20 cellular contexts compared by ENCODE assay signal in the genomic region with DNA sequence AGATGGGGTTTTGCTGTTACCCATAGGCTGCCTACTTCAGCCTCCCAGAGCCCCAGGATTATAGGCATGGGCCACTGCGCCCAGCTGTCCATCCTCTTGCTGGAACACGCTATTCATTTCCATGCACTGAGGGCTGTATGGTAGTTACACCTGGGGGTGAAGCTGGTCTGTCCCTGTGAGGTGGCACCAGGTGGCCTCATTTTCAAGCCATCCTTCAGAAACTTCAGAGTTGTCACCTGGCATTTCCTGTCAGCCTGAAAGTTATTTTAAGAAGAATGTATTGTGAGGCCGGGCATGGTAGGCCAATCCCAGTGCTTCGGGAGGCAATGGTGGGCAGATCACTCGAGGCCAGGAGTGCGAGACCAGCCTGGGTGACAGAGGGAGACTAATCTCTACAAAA.
DNase-seq lines count a peak whose midpoint lies in the region; ATAC-seq, FAIRE-seq and TF ChIP-seq lines count a peak whose summit lies in the region.
"Had no signal": no experiment of that assay in that cellular context is flagged by ENCODE, and none has a peak within 500 bp of the region (broad histone marks: within the 10 kb centered on the region; RNA-seq: fewer than 3 reads in every experiment).

No MANE protein-coding gene starts in this region.

- no peaks in the 10 kb centered on the region for H3K9me3 ChIP-seq in CD4-positive, CD25-positive, alpha-beta regulatory T cell (ENCODE audit: control insufficient read depth in 2 of 2, low read length in 2 of 2)
- H3K9me3 ChIP-seq in CD8-positive, alpha-beta memory T cell (ENCODE audit: low read length), result no peaks in the 10 kb centered on the region
- H3K9me3 ChIP-seq in pancreas, result no peaks in the 10 kb centered on the region
- H3K9me3 ChIP-seq: testis had no signal

- intact Hi-C loops in pancreas (cut with DNase I), result no loop called here

- H3K9me3 Mint-ChIP-seq in CD4-positive, CD25-positive, alpha-beta regulatory T cell, result no peaks in the 10 kb centered on the region
- H3K9me3 Mint-ChIP-seq in CD8-positive, alpha-beta memory T cell, result no peaks in the 10 kb centered on the region
- no peaks in the 10 kb centered on the region for H3K9me3 Mint-ChIP-seq in activated T-helper 17 cell treated with anti-CD3 and anti-CD28 coated beads, Interleukin-2, amount 50 U/mL, for 72 hours
- no peaks in the 10 kb centered on the region for H3K9me3 Mint-ChIP-seq in natural killer cell treated with Interleukin-12 subunit alpha and Interleukin-12 subunit beta and Interleukin-15 and Interleukin-18, amount 100 ng/mL, for 72 hours
- no peaks in the 10 kb centered on the region for H3K9me3 Mint-ChIP-seq in T-cell

- H3K4me3 Mint-ChIP-seq in CD4-positive, CD25-positive, alpha-beta regulatory T cell, result no peak overlapping the region
- no peak overlapping the region for H3K4me3 Mint-ChIP-seq in CD8-positive, alpha-beta memory T cell
- H3K4me3 Mint-ChIP-seq in activated T-helper 17 cell treated with anti-CD3 and anti-CD28 coated beads, Interleukin-2, amount 50 U/mL, for 72 hours, result no peak overlapping the region
- no peak overlapping the region for H3K4me3 Mint-ChIP-seq in natural killer cell treated with Interleukin-12 subunit alpha and Interleukin-12 subunit beta and Interleukin-15 and Interleukin-18, amount 100 ng/mL, for 72 hours
- no peak overlapping the region for H3K4me3 Mint-ChIP-seq in T-cell
- H3K4me3 Mint-ChIP-seq: activated CD8-positive, alpha-beta memory T cell treated with anti-CD3 and anti-CD28 coated beads, Interleukin-2, amount 10 ng/mL, durations not matched to agents 7 days and 5 days had no signal

- ATAC-seq in CD4-positive, CD25-positive, alpha-beta regulatory T cell (ENCODE audit: low read depth in 2 of 2), result no peak
- no peak for ATAC-seq in activated T-helper 17 cell treated with anti-CD3 and anti-CD28 coated beads, Interleukin-2, amount 50 U/mL, for 72 hours (replicated peaks)
- no peak for ATAC-seq in natural killer cell treated with Interleukin-12 subunit alpha and Interleukin-12 subunit beta and Interleukin-15 and Interleukin-18, amount 100 ng/mL, for 72 hours
- no peak for ATAC-seq in pancreas
- ATAC-seq in T-cell (replicated peaks in 1 of 4), result no peak
- ATAC-seq: activated CD8-positive, alpha-beta memory T cell treated with anti-CD3 and anti-CD28 coated beads, Interleukin-2, amount 10 ng/mL, durations not matched to agents 7 days and 5 days had no signal

- peak overlapping the region in 2 of 3 donors; percentile 10 to 76 for H3K27ac Mint-ChIP-seq in CD4-positive, CD25-positive, alpha-beta regulatory T cell
- H3K27ac Mint-ChIP-seq in CD8-positive, alpha-beta memory T cell, result peak overlapping the region in 5 of 8 donors; percentile 24 to 81 (median 52)
- H3K27ac Mint-ChIP-seq in activated T-helper 17 cell treated with anti-CD3 and anti-CD28 coated beads, Interleukin-2, amount 50 U/mL, for 72 hours, result peak overlapping the region; percentile 46
- peak overlapping the region; percentile 16 to 56 for H3K27ac Mint-ChIP-seq in natural killer cell treated with Interleukin-12 subunit alpha and Interleukin-12 subunit beta and Interleukin-15 and Interleukin-18, amount 100 ng/mL, for 72 hours
- peak overlapping the region in 1 of 2 donors; percentile 77 for H3K27ac Mint-ChIP-seq in T-cell
- H3K27ac Mint-ChIP-seq: activated CD8-positive, alpha-beta memory T cell treated with anti-CD3 and anti-CD28 coated beads, Interleukin-2, amount 10 ng/mL, durations not matched to agents 7 days and 5 days had no signal

- no peak overlapping the region for H3K4me3 ChIP-seq in CD4-positive, CD25-positive, alpha-beta regulatory T cell (ENCODE audit: low read depth, low read length)
- no peak overlapping the region for H3K4me3 ChIP-seq in CD8-positive, alpha-beta memory T cell (ENCODE audit: low read length)
- H3K4me3 ChIP-seq in pancreas, result no peak overlapping the region
- H3K4me3 ChIP-seq: skin epidermis, testis had no signal

- H3K27me3 ChIP-seq in CD4-positive, CD25-positive, alpha-beta regulatory T cell (ENCODE audit: control insufficient read depth, insufficient read depth, low read length), result no peaks in the 10 kb centered on the region
- H3K27me3 ChIP-seq in CD8-positive, alpha-beta memory T cell (ENCODE audit: insufficient read depth, low read length, poor library complexity, severe bottlenecking), result no peaks in the 10 kb centered on the region
- no peaks in the 10 kb centered on the region for H3K27me3 ChIP-seq in pancreas
- H3K27me3 ChIP-seq: brain microvascular endothelial cell, testis had no signal

- POLR2A ChIA-PET in CD8-positive, alpha-beta memory T cell (lab: Charles Lee), result interaction anchor here (0.5 kb wide), 1 partner anchor 38 kb away, joined by 4 read pairs; no protein-coding TSS in a partner anchor
- POLR2A ChIA-PET in T-cell (lab: Charles Lee), result no interaction called here

- TF ChIP-seq CTCF in pancreas (IDR thresholded peaks at IDR 0.05), result no peak

- no peaks in the 10 kb centered on the region for H3K4me1 ChIP-seq in CD4-positive, CD25-positive, alpha-beta regulatory T cell (ENCODE audit: control insufficient read depth, insufficient read depth, low read length, poor library complexity, severe bottlenecking)
- H3K4me1 ChIP-seq in CD8-positive, alpha-beta memory T cell (ENCODE audit: insufficient read depth, low read length), result no peaks in the 10 kb centered on the region
- H3K4me1 ChIP-seq in pancreas, result no peaks in the 10 kb centered on the region

- H3K4me1 Mint-ChIP-seq in CD4-positive, CD25-positive, alpha-beta regulatory T cell, result peaks cover 0 to 4% (median 0%) of the 10 kb centered on the region in 4 donors
- H3K4me1 Mint-ChIP-seq in CD8-positive, alpha-beta memory T cell, result peaks cover 0 to 4% (median 0%) of the 10 kb centered on the region in 3 donors
- no peaks in the 10 kb centered on the region for H3K4me1 Mint-ChIP-seq in activated T-helper 17 cell treated with anti-CD3 and anti-CD28 coated beads, Interleukin-2, amount 50 U/mL, for 72 hours
- H3K4me1 Mint-ChIP-seq in natural killer cell treated with Interleukin-12 subunit alpha and Interleukin-12 subunit beta and Interleukin-15 and Interleukin-18, amount 100 ng/mL, for 72 hours (ENCODE audit: low read depth in 2 of 2), result peaks cover 22 to 35% of the 10 kb centered on the region in 2 donors
- H3K4me1 Mint-ChIP-seq in T-cell, result peaks cover 0 to 21% (median 0%) of the 10 kb centered on the region in 3 donors
- H3K4me1 Mint-ChIP-seq: activated CD8-positive, alpha-beta memory T cell treated with anti-CD3 and anti-CD28 coated beads, Interleukin-2, amount 10 ng/mL, durations not matched to agents 7 days and 5 days had no signal

- FAIRE-seq in pancreas (lab: Jason Lieb, UNC), result no peak
- FAIRE-seq: frontal cortex, G401.6 had no signal

- CTCF ChIA-PET in CD8-positive, alpha-beta memory T cell (lab: Charles Lee), result no interaction called here
- CTCF ChIA-PET in T-cell (lab: Charles Lee), result no interaction called here

- H3K36me3 Mint-ChIP-seq in CD4-positive, CD25-positive, alpha-beta regulatory T cell, result peaks cover 53% of the 10 kb centered on the region
- peaks cover 7 to 94% (median 35%) of the 10 kb centered on the region in 3 donors for H3K36me3 Mint-ChIP-seq in CD8-positive, alpha-beta memory T cell
- H3K36me3 Mint-ChIP-seq in activated T-helper 17 cell treated with anti-CD3 and anti-CD28 coated beads, Interleukin-2, amount 50 U/mL, for 72 hours (ENCODE audit: low read depth), result peaks cover 99% of the 10 kb centered on the region
- peaks cover 11% of the 10 kb centered on the region for H3K36me3 Mint-ChIP-seq in natural killer cell treated with Interleukin-12 subunit alpha and Interleukin-12 subunit beta and Interleukin-15 and Interleukin-18, amount 100 ng/mL, for 72 hours
- H3K36me3 Mint-ChIP-seq in T-cell, result peaks cover 70% of the 10 kb centered on the region

- WGBS in pancreas, 2 donors, result 96 to 99% methylated on average over 6 of the region's 6 CpGs

- DNase-seq in CD4-positive, CD25-positive, alpha-beta regulatory T cell, result no peak
- DNase-seq in CD8-positive, alpha-beta memory T cell, result no peak
- no peak for DNase-seq in natural killer cell treated with Interleukin-12 subunit alpha and Interleukin-12 subunit beta and Interleukin-15 and Interleukin-18, amount 100 ng/mL, for 72 hours (ENCODE audit: low spot score)
- DNase-seq in pancreas (no peak), T-cell (no peak), inferior parietal cortex (ENCODE audit: extremely low spot score) (no peak)
- DNase-seq: activated CD8-positive, alpha-beta memory T cell treated with anti-CD3 and anti-CD28 coated beads, Interleukin-2, amount 10 ng/mL, durations not matched to agents 7 days and 5 days; AML-193; brain microvascular endothelial cell; Karpas-422; NCI-H1105; NCI-H510A treated with DMSO at 0.1 percent for 48 hours; Right ventricle myocardium superior; stimulated activated CD4-positive, alpha-beta T cell treated with anti-CD3 and anti-CD28 coated beads, Interleukin-4, amount 100 ng/mL, for 1 hour; testis had no signal

- no peaks in the 10 kb centered on the region for H3K27me3 Mint-ChIP-seq in CD4-positive, CD25-positive, alpha-beta regulatory T cell
- peaks cover 0 to 6% of the 10 kb centered on the region in 2 donors for H3K27me3 Mint-ChIP-seq in CD8-positive, alpha-beta memory T cell
- no peaks in the 10 kb centered on the region for H3K27me3 Mint-ChIP-seq in activated T-helper 17 cell treated with anti-CD3 and anti-CD28 coated beads, Interleukin-2, amount 50 U/mL, for 72 hours
- no peaks in the 10 kb centered on the region for H3K27me3 Mint-ChIP-seq in natural killer cell treated with Interleukin-12 subunit alpha and Interleukin-12 subunit beta and Interleukin-15 and Interleukin-18, amount 100 ng/mL, for 72 hours
- H3K27me3 Mint-ChIP-seq in T-cell, result no peaks in the 10 kb centered on the region
- H3K27me3 Mint-ChIP-seq: activated CD8-positive, alpha-beta memory T cell treated with anti-CD3 and anti-CD28 coated beads, Interleukin-2, amount 10 ng/mL, durations not matched to agents 7 days and 5 days had no signal

- no peak overlapping the region for H3K27ac ChIP-seq in CD4-positive, CD25-positive, alpha-beta regulatory T cell (ENCODE audit: insufficient read depth, low read length, poor library complexity, severe bottlenecking)
- H3K27ac ChIP-seq in CD8-positive, alpha-beta memory T cell (ENCODE audit: low read depth, low read length), result no peak overlapping the region
- no peak overlapping the region for H3K27ac ChIP-seq in pancreas
- H3K27ac ChIP-seq: brain microvascular endothelial cell, parathyroid adenoma, skin epidermis had no signal

- peaks cover 75% of the 10 kb centered on the region for H3K36me3 ChIP-seq in CD4-positive, CD25-positive, alpha-beta regulatory T cell (ENCODE audit: control insufficient read depth, insufficient read depth, low read length)
- peaks cover 22% of the 10 kb centered on the region for H3K36me3 ChIP-seq in CD8-positive, alpha-beta memory T cell (ENCODE audit: insufficient read depth, low read length)
- peaks cover 0 to 45% (median 9%) of the 10 kb centered on the region in 3 donors for H3K36me3 ChIP-seq in pancreas
